ENCODE assay signal across 8 cellular contexts in genomic region chrX:130171446-130172126, GRCh38. TPM values are rescaled to one million over a fixed set of nuclear protein-coding genes. Genes with fewer than 3 reads are reported as not detected.
DNase-seq lines count a peak whose midpoint lies in the region; ATAC-seq and TF ChIP-seq lines count a peak whose summit lies in the region.

RAB33A (plus strand) TSS chrX:130171962; CDS start chrX:130172063, 101 bp downstream.

- ATAC-seq in HG02938 (IDR thresholded peaks at IDR 0.05; ENCODE audit: unreplicated experiment) (peak; percentile 7), body of pancreas (peak; percentile 14)

- TF ChIP-seq CTCF in body of pancreas (IDR thresholded peaks at IDR 0.05), result no peak

- intact Hi-C loops in body of pancreas (cut with DNase I), result no loop called here

- no peaks in the 10 kb centered on the region for H3K9me3 ChIP-seq in body of pancreas
- H3K9me3 ChIP-seq in skeletal muscle satellite cell (replicated peaks; ENCODE audit: low read length), result no peaks in the 10 kb centered on the region

- H3K36me3 ChIP-seq in body of pancreas (replicated peaks in 1 of 2; ENCODE audit: insufficient read depth in 1 of 2, low read depth in 2 of 2) (no peaks in the 10 kb centered on the region), skeletal muscle satellite cell (ENCODE audit: insufficient read depth, low read length) (no peaks in the 10 kb centered on the region)

- WGBS in body of pancreas, 2 donors, result 0 to 2% methylated on average over 1 to 26 of the region's 61 CpGs

- H3K4me1 ChIP-seq in body of pancreas, result peaks cover 22% of the 10 kb centered on the region
- H3K4me1 ChIP-seq in skeletal muscle satellite cell (ENCODE audit: control insufficient read depth, insufficient read depth, low read length), result peaks cover 12% of the 10 kb centered on the region

- no peak for TF ChIP-seq POLR2A in body of pancreas (IDR thresholded peaks at IDR 0.05)

- H3K4me2 ChIP-seq in skeletal muscle satellite cell (ENCODE audit: low read length), result peak within 1 kb of the TSS; percentile 90

- H3K27ac ChIP-seq in body of pancreas, result no peak within 1 kb of the TSS

- H3K9ac ChIP-seq in skeletal muscle satellite cell (ENCODE audit: low read depth, low read length), result peak within 1 kb of the TSS; percentile 47

- H3K27me3 ChIP-seq in body of pancreas, result no peaks in the 10 kb centered on the region
- no peaks in the 10 kb centered on the region for H3K27me3 ChIP-seq in skeletal muscle satellite cell (ENCODE audit: control insufficient read depth, insufficient read depth, low read length)

- H3K4me3 ChIP-seq in body of pancreas, result no peak within 1 kb of the TSS
- peak within 1 kb of the TSS; percentile 69 for H3K4me3 ChIP-seq in skeletal muscle satellite cell (ENCODE audit: low read length)

- DNase-seq in ELR (ENCODE audit: low read depth) (peak; percentile 41), T-helper 1 cell (peak in 4 of 5 donors; percentile 17 to 75 (median 32)), body of pancreas (no peak), iPS-NIHi11 (ENCODE audit: low spot score) (peak; percentile 57), NCI-H2081 treated with DMSO at 0.1 percent for 48 hours (lab: John Stamatoyannopoulos, UW) (no peak), glomerular visceral epithelial cell (ENCODE audit: extremely low spot score) (no peak)

RNA-seq across cellular contexts. Expression of gene RAB33A, which starts in this region (rescaled TPM):
- total RNA-seq in body of pancreas, result under 1 TPM in 1 of 2 donors, not detected in 1; 0.78 TPM
- total RNA-seq in skeletal muscle satellite cell (2012; rRNA removed), result 0.22 and 0.76 TPM in 2 replicates

Comparison
In these comparisons a context has a peak if more than half of its experiments do, and no peak if none do; other contexts are left out.
1. Peak in ATAC-seq in body of pancreas; RNA of the gene not detected or under 1 TPM.
2. DNase-seq: peak in ELR (single experiment), T-helper 1 cell (4 of 5) and iPS-NIHi11 (single experiment); none in body of pancreas (0 of 4), NCI-H2081 treated with DMSO at 0.1 percent for 48 hours (single experiment) and glomerular visceral epithelial cell (single experiment).